18 cellular contexts compared by ENCODE assay signal in the genomic region with DNA sequence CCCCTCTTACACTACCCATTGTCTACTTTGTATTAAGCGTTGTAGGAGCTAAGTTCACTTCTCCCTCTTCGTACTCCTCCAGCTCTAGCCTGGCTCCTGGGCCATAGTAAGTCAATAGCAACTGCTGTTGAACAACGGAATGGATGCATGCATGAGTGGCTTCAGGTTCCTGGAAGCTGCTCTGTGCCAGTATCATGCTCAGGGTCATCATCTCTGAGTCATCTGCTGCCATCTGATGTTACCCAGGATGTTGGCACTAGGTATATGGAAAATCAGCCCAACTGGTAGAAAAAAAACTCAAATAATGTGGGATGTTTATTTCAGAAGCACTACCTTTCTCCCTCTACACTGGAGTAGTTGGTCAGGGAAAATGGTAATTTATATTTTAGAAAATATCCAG.
DNase-seq lines count a peak whose midpoint lies in the region; TF ChIP-seq lines count a peak whose summit lies in the region.
"Had no signal": no experiment of that assay in that cellular context is flagged by ENCODE, and none has a peak within 500 bp of the region (broad histone marks: within the 10 kb centered on the region; RNA-seq: fewer than 3 reads in every experiment).

No MANE protein-coding gene starts in this region.

- TF ChIP-seq POLR2A in adrenal gland (IDR thresholded peaks at IDR 0.05), result no peak
- TF ChIP-seq POLR2A in prostate gland (IDR thresholded peaks at IDR 0.05), result no peak

- H3K4me1 ChIP-seq in adrenal gland (replicated peaks in 1 of 2) (peaks cover 0 to 15% of the 10 kb centered on the region in 2 donors), prostate gland (replicated peaks) (no peaks in the 10 kb centered on the region)
- H3K4me1 ChIP-seq: SJCRH30 had no signal

- DNase-seq in DMS153 (lab: John Stamatoyannopoulos, UW) (peak; percentile 26), Daoy (ENCODE audit: low read depth) (peak; percentile 15), NCI-H2029 treated with DMSO at 0.1 percent for 48 hours (lab: John Stamatoyannopoulos, UW) (peak; percentile 19), adrenal gland (peak; percentile 64 to 89 (median 74)), glomerular visceral epithelial cell (ENCODE audit: extremely low spot score) (no peak), NCI-H1092 treated with DMSO at 0.1 percent for 48 hours (lab: John Stamatoyannopoulos, UW) (no peak), prostate gland (ENCODE audit: low spot score) (no peak)
- DNase-seq: DMS 273 treated with DMSO at 0.1 percent for 48 hours, IMR-90, NCI-H1092, NCI-H146, NCI-H2107, NCI-H524, NCI-H82, PC-3, SJCRH30, T1000 had no signal

- TF ChIP-seq CTCF in adrenal gland (IDR thresholded peaks at IDR 0.05) (no peak), prostate gland (IDR thresholded peaks at IDR 0.05) (no peak)

- H3K9me3 ChIP-seq in adrenal gland (replicated peaks in 1 of 3), result no peaks in the 10 kb centered on the region
- H3K9me3 ChIP-seq in prostate gland, result no peaks in the 10 kb centered on the region
- H3K9me3 ChIP-seq: SJCRH30 had no signal

- no peak overlapping the region for H3K4me3 ChIP-seq in adrenal gland
- H3K4me3 ChIP-seq in prostate gland, result no peak overlapping the region
- H3K4me3 ChIP-seq: SJCRH30 had no signal

- H3K27ac ChIP-seq in adrenal gland (peak overlapping the region in 3 of 5 donors; percentile 20 to 61 (median 59)), prostate gland (no peak overlapping the region)
- H3K27ac ChIP-seq: HL-60, SJCRH30 had no signal

- 32 to 58% (median 48%) methylated on average over 2 to 3 of the region's 3 CpGs for WGBS in adrenal gland, 4 donors
- WGBS in prostate gland, result 67% methylated on average over 3 of the region's 3 CpGs

- H3K27me3 ChIP-seq in adrenal gland (no peaks in the 10 kb centered on the region), prostate gland (replicated peaks; ENCODE audit: insufficient read depth) (no peaks in the 10 kb centered on the region)
- H3K27me3 ChIP-seq: SJCRH30 had no signal

- H3K36me3 ChIP-seq in adrenal gland (replicated peaks in 1 of 2) (no peaks in the 10 kb centered on the region), prostate gland (no peaks in the 10 kb centered on the region)
- H3K36me3 ChIP-seq: SJCRH30 had no signal

- intact Hi-C loops in adrenal gland (cut with DNase I), result no loop called here
- intact Hi-C loops in prostate gland (cut with DNase I), result no loop called here

Comparison
In these comparisons a context has a peak if more than half of its experiments do, and no peak if none do; other contexts are left out.
1. DNase-seq: peak in DMS153 (single experiment), Daoy (single experiment), NCI-H2029 treated with DMSO at 0.1 percent for 48 hours (single experiment) and adrenal gland (7 of 7); none in glomerular visceral epithelial cell (single experiment), NCI-H1092 treated with DMSO at 0.1 percent for 48 hours (single experiment) and prostate gland (single experiment).
2. H3K27ac ChIP-seq: peak in adrenal gland (3 of 5); none in prostate gland (0 of 2).